In the genomic region with DNA sequence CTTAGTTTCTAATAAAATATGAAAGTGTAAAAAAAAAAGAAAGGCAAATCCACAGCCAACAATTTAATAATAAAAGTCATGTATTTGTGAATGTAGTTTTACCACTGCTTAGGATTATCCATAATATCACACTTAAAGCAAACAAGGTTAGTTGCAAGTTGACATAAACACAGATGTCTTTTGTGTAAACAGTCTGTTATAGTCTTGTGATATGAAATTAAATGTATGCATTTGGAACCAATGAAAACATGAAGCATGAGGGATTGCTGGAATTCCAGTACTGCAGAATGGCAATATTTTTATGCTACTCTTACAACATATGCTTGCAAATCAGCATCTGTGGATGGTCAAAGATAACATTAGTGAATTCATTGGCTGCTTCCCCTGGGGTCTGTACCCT, we compare ENCODE assay signal across 34 cellular contexts.
"Had no signal": no experiment of that assay in that cellular context is flagged by ENCODE, and none has a peak within 500 bp of the region (broad histone marks: within the 10 kb centered on the region; RNA-seq: fewer than 3 reads in every experiment).

No MANE protein-coding gene starts in this region.

- H3K36me3 ChIP-seq: MG63 had no signal

- H3K9me3 ChIP-seq: MG63 had no signal

- DNase-seq: Karpas-422, Kasumi-1, MG63, MM.1S, MV-4-11, NCI-H1048, NCI-H1092, NCI-H1092 treated with DMSO at 0.1 percent for 48 hours, NCI-H1105, NCI-H1105 treated with DMSO at 0.1 percent for 48 hours, NCI-H1417, NCI-H1417 treated with DMSO at 0.1 percent for 48 hours, NCI-H1436, NCI-H1436 treated with DMSO at 0.1 percent for 48 hours, NCI-H146, NCI-H1694, NCI-H1694 treated with DMSO at 0.1 percent for 48 hours, NCI-H187, NCI-H1930, NCI-H2029, NCI-H2029 treated with DMSO at 0.1 percent for 48 hours, NCI-H2081, NCI-H2081 treated with DMSO at 0.1 percent for 48 hours, NCI-H2107, NCI-H2171, NCI-H2171 treated with DMSO at 0.1 percent for 48 hours, NCI-H2227 treated with DMSO at 0.1 percent for 48 hours, NCI-H226, NCI-H345, NCI-H446, NCI-H446 treated with DMSO at 0.1 percent for 48 hours, NCI-H510A, NCI-H510A treated with DMSO at 0.1 percent for 48 hours, NCI-H524 had no signal

- H3K4me3 ChIP-seq: MG63 had no signal

- H3K27me3 ChIP-seq: MG63 had no signal
